In genomic region chr6:140174509-140174908, GRCh38 we compare ENCODE assay signal across 1 cellular context.
TF ChIP-seq lines count a peak whose summit lies in the region.

No MANE protein-coding gene starts in this region.

TF ChIP-seq in A549, 52 proteins besides CTCF, POLR2A, EP300 and RAD21 (continued from another document):
- TF ChIP-seq PBX3 (IDR thresholded peaks at IDR 0.05) (no peak), HDAC2 (IDR thresholded peaks at IDR 0.05) (no peak)
